Comparison of ENCODE assay signal across 1 cellular context in the genomic region with DNA sequence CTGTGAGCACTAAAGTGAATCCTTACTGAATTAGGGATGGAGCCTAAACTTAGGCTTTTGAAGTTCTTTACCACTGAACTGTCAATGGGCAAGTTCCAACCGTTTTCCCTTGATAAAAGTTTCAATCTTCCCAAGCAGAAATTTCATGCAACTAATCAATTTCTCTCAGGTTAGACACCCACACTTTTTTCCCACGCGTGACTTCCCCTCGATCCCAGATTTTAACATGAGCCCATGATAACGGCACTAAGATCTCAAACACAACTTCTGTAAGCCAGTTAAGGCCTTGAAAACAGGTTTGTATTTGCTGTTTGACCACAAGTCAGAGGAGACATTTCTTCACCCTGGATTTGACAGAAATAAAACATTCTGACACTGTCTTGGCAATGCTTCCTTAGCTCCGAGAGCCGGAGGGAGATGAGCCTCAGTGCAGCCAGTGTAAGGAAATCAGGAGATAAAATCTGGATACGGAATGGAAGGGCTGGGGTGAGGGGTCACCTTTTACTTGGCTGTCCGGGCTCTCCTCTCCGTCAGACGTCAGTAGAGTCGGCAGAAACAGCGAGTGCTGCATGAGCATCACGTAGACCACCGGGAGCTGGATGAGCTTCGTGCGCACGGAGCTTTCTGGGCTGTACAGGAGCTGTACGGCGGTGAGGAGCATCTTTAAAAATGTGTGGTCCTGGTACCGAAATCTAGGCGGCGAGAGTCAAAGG.
TF ChIP-seq lines count a peak whose summit lies in the region.

No MANE protein-coding gene starts in this region.

TF ChIP-seq in GM12878, 131 proteins besides CTCF, POLR2A, EP300 and RAD21:
- TF ChIP-seq SMAD1 (IDR thresholded peaks at IDR 0.05; ENCODE audit: low read depth, partially characterized antibody), result no peak
- TF ChIP-seq, protein P1, sequence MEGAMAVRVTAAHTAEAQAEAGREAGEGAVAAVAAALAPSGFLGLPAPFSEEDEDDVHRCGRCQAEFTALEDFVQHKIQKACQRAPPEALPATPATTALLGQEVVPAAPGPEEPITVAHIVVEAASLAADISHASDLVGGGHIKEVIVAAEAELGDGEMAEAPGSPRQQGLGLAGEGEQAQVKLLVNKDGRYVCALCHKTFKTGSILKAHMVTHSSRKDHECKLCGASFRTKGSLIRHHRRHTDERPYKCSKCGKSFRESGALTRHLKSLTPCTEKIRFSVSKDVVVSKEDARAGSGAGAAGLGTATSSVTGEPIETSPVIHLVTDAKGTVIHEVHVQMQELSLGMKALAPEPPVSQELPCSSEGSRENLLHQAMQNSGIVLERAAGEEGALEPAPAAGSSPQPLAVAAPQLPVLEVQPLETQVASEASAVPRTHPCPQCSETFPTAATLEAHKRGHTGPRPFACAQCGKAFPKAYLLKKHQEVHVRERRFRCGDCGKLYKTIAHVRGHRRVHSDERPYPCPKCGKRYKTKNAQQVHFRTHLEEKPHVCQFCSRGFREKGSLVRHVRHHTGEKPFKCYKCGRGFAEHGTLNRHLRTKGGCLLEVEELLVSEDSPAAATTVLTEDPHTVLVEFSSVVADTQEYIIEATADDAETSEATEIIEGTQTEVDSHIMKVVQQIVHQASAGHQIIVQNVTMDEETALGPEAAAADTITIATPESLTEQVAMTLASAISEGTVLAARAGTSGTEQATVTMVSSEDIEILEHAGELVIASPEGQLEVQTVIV (IDR thresholded peaks at IDR 0.05; ENCODE audit: borderline replicate concordance, partially characterized antibody), result no peak
- no peak for TF ChIP-seq MXI1 (IDR thresholded peaks at IDR 0.05; ENCODE audit: low read depth, low read length)
